7 cellular contexts compared by ENCODE assay signal in genomic region chr5:81425569-81425968, GRCh38. TPM values are rescaled to one million over a fixed set of nuclear protein-coding genes. Genes with fewer than 3 reads are reported as not detected.
DNase-seq lines count a peak whose midpoint lies in the region; ATAC-seq and TF ChIP-seq lines count a peak whose summit lies in the region.

No MANE protein-coding gene starts in this region.

- peak overlapping the region in 3 of 4 donors; percentile 25 to 43 (median 28) for H3K27ac ChIP-seq in esophagus muscularis mucosa (replicated peaks in 1 of 4)
- peak overlapping the region; percentile 31 for H3K27ac ChIP-seq in osteoblast (ENCODE audit: low read depth, low read length)

- no peaks in the 10 kb centered on the region for H4K20me1 ChIP-seq in osteoblast (ENCODE audit: insufficient read depth, low read length)

- no peak overlapping the region for H3K27ac Mint-ChIP-seq in stimulated activated memory B cell treated with anti-CD40 and anti-IgM and Interleukin-4, amounts not matched to agents 10 μg/mL and 1 μg/mL and 100 μg/mL, for 72 hours

- H3K36me3 ChIP-seq in GM06990 (ENCODE audit: control insufficient read depth, insufficient read depth, low read length) (no peaks in the 10 kb centered on the region), esophagus muscularis mucosa (peaks cover 0 to 11% (median 9%) of the 10 kb centered on the region in 4 donors), osteoblast (ENCODE audit: insufficient read depth, low read length) (no peaks in the 10 kb centered on the region)

- DNase-seq in GM06990 (ENCODE audit: extremely low read depth, insufficient read length) (peak; percentile 28), Kasumi-1 (lab: John Stamatoyannopoulos, UW) (peak; percentile 43 to 72), SK-MEL-5 (ENCODE audit: low read depth, low spot score) (peak; percentile 76), esophagus muscularis mucosa (ENCODE audit: extremely low spot score) (no peak), osteoblast (ENCODE audit: insufficient read length, low spot score, missing footprints) (no peak)

- no peak overlapping the region for H3K4me2 ChIP-seq in osteoblast (ENCODE audit: insufficient read depth, low read length)

- 4% methylated on average over 2 of the region's 2 CpGs for WGBS in esophagus muscularis mucosa

- H3K79me2 ChIP-seq in osteoblast (ENCODE audit: insufficient read depth, low read length): no peaks in the 10 kb centered on the region

- no peak overlapping the region for H3K4me3 Mint-ChIP-seq in stimulated activated memory B cell treated with anti-CD40 and anti-IgM and Interleukin-4, amounts not matched to agents 10 μg/mL and 1 μg/mL and 100 μg/mL, for 72 hours

- H3K36me3 Mint-ChIP-seq in stimulated activated memory B cell treated with anti-CD40 and anti-IgM and Interleukin-4, amounts not matched to agents 10 μg/mL and 1 μg/mL and 100 μg/mL, for 72 hours: peaks cover under 1% of the 10 kb centered on the region

- TF ChIP-seq POLR2A in esophagus muscularis mucosa (IDR thresholded peaks at IDR 0.05; ENCODE audit: low read depth): no peak

- in situ Hi-C loops in SK-MEL-5 (cut with HindIII; ENCODE audit: low pct_unique_long_range_greater_than_20kb, low sequenced_read_pairs): no loop called here

- H3K4me3 ChIP-seq in GM06990 (replicated peaks; ENCODE audit: low read depth, low read length) (no peak overlapping the region), esophagus muscularis mucosa (no peak overlapping the region), osteoblast (ENCODE audit: insufficient read depth, low read length) (no peak overlapping the region)

- peaks cover 9% of the 10 kb centered on the region for H3K4me1 Mint-ChIP-seq in stimulated activated memory B cell treated with anti-CD40 and anti-IgM and Interleukin-4, amounts not matched to agents 10 μg/mL and 1 μg/mL and 100 μg/mL, for 72 hours

- H3K9me3 ChIP-seq in esophagus muscularis mucosa: no peaks in the 10 kb centered on the region
- H3K9me3 ChIP-seq in osteoblast (ENCODE audit: low read depth, low read length): no peaks in the 10 kb centered on the region

- no peak for ATAC-seq in HG03457 (IDR thresholded peaks at IDR 0.05; ENCODE audit: unreplicated experiment)
- ATAC-seq in stimulated activated memory B cell treated with anti-CD40 and anti-IgM and Interleukin-4, amounts not matched to agents 10 μg/mL and 1 μg/mL and 100 μg/mL, for 72 hours: no peak

- no peaks in the 10 kb centered on the region for H3K9me3 Mint-ChIP-seq in stimulated activated memory B cell treated with anti-CD40 and anti-IgM and Interleukin-4, amounts not matched to agents 10 μg/mL and 1 μg/mL and 100 μg/mL, for 72 hours

- intact Hi-C loops in esophagus muscularis mucosa (cut with DNase I): loop anchor here (5.0 to 10.0 kb wide), 5 partner anchors 82 to 802 kb away; partner anchors contain the start of genes ATG10 and SSBP2

- TF ChIP-seq EP300 in esophagus muscularis mucosa (IDR thresholded peaks at IDR 0.05): no peak

- H2AFZ ChIP-seq in osteoblast (ENCODE audit: low read length): no peak overlapping the region

- peak; percentile 48 for TF ChIP-seq CTCF in GM06990 (IDR thresholded peaks at IDR 0.05; ENCODE audit: insufficient read depth, low read length, poor library complexity, severe bottlenecking)
- TF ChIP-seq CTCF in esophagus muscularis mucosa (IDR thresholded peaks at IDR 0.05): peak; percentile 62 to 64 (median 64)
- peak; percentile 62 for TF ChIP-seq CTCF in osteoblast (IDR thresholded peaks at IDR 0.05; ENCODE audit: extremely low read depth, low read depth, low read length)

- H3K27me3 ChIP-seq in GM06990 (replicated peaks; ENCODE audit: control insufficient read depth, insufficient read depth, low read length) (no peaks in the 10 kb centered on the region), esophagus muscularis mucosa (no peaks in the 10 kb centered on the region), osteoblast (ENCODE audit: insufficient read depth, low read length) (no peaks in the 10 kb centered on the region)

- H3K4me1 ChIP-seq in esophagus muscularis mucosa: peaks cover 15 to 27% (median 20%) of the 10 kb centered on the region in 4 donors
- peaks cover 24% of the 10 kb centered on the region for H3K4me1 ChIP-seq in osteoblast (ENCODE audit: insufficient read depth, low read length)

- H3K27me3 Mint-ChIP-seq in stimulated activated memory B cell treated with anti-CD40 and anti-IgM and Interleukin-4, amounts not matched to agents 10 μg/mL and 1 μg/mL and 100 μg/mL, for 72 hours: no peaks in the 10 kb centered on the region

RNA-seq across cellular contexts. Expression of gene ACOT12, which starts 31.6 kb away (rescaled TPM):
- 5.7 and 8.5 TPM in 2 replicates for total RNA-seq in SK-MEL-5 (2014; rRNA removed; shearing (Covaris generic))
- 2.6 and 4.6 TPM in 2 replicates for polyA plus RNA-seq in SK-MEL-5 (2015; cell fraction: cytosol; rRNA removed)
- 67.5 and 70.3 TPM in 2 replicates for polyA plus RNA-seq in SK-MEL-5 (2015; cell fraction: nucleus; rRNA removed)
- total RNA-seq in esophagus muscularis mucosa (not detected), osteoblast (0.29 TPM in 1 of 2 replicates, not detected in the other)

Comparison
In these comparisons a context has a peak if more than half of its experiments do, and no peak if none do; other contexts are left out.
1. DNase-seq: peak in GM06990 (single experiment), Kasumi-1 (2 of 2) and SK-MEL-5 (single experiment); none in esophagus muscularis mucosa (single experiment) and osteoblast (single experiment).
2. Peak in every context shown above with its lines, with median percentiles within 50 percentile points of each other: CTCF ChIP-seq.